In the genomic region with DNA sequence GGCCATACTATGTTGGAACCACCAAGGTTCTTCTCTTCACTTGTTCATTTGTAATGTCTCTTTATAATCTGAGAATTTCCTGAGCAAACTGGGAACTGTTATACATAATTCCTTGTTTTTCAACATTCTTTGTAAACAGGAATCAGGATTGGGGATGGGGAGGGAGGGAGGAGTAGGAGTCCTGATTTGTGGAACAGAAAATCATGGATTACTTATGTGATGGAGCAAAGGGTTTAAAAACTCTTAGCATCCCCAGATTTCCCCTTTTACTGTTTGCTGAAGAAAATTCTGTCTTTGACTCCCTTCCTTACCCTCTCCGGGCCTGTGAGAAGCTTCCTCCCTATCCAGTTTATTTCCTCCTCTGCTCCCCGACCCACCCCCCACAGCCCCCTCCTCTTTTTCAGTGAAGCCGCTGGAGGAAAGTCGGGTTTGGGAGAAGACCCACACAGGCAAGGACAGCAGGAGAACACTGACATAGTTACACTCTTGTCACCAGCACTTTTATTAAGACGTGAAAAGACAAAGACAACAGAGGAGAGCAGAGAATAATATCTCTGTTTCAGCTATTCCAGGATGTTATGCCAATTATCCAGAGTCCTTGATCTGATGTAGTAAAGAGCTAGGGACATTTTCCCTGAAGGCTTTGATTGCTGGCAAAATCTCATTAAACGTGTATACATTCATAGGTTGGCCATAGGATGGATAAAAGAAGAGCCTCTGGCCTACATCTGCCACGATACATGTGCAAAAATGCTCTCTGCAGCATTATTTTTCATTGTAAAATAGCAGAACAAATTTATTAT, we compare ENCODE assay signal across 1 cellular context.
TF ChIP-seq lines count a peak whose summit lies in the region.

No MANE protein-coding gene starts in this region.

TF ChIP-seq in neural cell, 6 proteins besides CTCF, POLR2A, EP300 and RAD21 (continued from another document):
- TF ChIP-seq, protein P1, sequence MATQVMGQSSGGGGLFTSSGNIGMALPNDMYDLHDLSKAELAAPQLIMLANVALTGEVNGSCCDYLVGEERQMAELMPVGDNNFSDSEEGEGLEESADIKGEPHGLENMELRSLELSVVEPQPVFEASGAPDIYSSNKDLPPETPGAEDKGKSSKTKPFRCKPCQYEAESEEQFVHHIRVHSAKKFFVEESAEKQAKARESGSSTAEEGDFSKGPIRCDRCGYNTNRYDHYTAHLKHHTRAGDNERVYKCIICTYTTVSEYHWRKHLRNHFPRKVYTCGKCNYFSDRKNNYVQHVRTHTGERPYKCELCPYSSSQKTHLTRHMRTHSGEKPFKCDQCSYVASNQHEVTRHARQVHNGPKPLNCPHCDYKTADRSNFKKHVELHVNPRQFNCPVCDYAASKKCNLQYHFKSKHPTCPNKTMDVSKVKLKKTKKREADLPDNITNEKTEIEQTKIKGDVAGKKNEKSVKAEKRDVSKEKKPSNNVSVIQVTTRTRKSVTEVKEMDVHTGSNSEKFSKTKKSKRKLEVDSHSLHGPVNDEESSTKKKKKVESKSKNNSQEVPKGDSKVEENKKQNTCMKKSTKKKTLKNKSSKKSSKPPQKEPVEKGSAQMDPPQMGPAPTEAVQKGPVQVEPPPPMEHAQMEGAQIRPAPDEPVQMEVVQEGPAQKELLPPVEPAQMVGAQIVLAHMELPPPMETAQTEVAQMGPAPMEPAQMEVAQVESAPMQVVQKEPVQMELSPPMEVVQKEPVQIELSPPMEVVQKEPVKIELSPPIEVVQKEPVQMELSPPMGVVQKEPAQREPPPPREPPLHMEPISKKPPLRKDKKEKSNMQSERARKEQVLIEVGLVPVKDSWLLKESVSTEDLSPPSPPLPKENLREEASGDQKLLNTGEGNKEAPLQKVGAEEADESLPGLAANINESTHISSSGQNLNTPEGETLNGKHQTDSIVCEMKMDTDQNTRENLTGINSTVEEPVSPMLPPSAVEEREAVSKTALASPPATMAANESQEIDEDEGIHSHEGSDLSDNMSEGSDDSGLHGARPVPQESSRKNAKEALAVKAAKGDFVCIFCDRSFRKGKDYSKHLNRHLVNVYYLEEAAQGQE (IDR thresholded peaks at IDR 0.05; ENCODE audit: borderline replicate concordance): no peak
